ENCODE assay signal across 26 cellular contexts in the genomic region with DNA sequence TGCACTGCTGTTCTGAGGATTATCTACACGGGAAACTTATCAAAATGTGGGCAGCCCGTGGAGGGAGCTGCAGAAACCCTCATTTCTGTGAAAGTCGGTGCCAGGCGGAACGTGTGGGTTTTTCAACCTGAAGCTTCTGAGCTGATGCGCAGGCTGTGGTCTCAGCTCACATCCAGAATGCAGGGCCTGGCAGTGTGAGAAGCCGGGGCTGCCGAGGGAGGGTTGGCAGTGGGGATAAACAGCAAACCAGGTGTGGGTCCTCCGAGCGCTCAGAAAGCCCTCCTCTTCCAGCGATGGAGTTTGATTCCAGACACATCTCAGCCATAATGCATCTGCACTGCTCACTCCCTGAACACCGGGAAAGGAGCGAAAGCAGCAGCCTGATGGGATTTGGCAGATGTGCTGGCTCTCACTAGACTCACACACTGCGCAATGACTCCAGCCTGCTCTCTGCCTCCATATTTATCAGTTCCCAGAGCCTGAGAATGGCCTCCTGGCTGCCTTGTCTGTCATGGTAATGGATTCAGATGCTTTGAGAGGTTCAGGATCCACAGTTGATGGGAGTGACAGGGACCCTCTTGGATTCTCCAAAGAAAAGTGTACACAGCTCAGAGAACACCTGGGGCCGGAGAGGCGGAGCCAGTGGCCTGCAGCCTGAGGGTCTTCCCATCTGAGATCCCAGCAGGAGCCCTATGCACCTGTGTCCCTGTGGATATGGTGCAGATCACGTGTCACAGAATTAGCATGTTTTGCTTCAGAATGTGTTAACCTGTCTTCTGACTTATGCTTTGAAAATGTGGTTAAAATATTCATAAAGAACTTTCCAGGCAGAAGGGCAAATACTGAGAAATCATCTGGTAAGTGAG.
A peak's percentile ranks its signal among the peaks of the same experiment; 100 is the strongest.
DNase-seq lines count a peak whose midpoint lies in the region; ATAC-seq and FAIRE-seq lines count a peak whose summit lies in the region.
"Had no signal": no experiment of that assay in that cellular context is flagged by ENCODE, and none has a peak within 500 bp of the region (broad histone marks: within the 10 kb centered on the region; RNA-seq: fewer than 3 reads in every experiment).

No MANE protein-coding gene starts in this region.

- no peak overlapping the region for H3K27ac Mint-ChIP-seq in activated naive CD4-positive, alpha-beta T cell treated with anti-CD3 and anti-CD28 coated beads for 36 hours
- H3K27ac Mint-ChIP-seq in activated naive CD8-positive, alpha-beta T cell treated with anti-CD3 and anti-CD28 coated beads, Interleukin-2, amount 50 U/mL, for 24 hours = peak overlapping the region; percentile 45
- H3K27ac Mint-ChIP-seq: activated CD4-positive, alpha-beta memory T cell treated with anti-CD3 and anti-CD28 coated beads for 36 hours; activated naive CD4-positive, alpha-beta T cell treated with anti-CD3 and anti-CD28 coated beads, Interleukin-2, amount 50 U/mL, for 24 hours; mesothelial cell of epicardium had no signal

- H3K9me3 Mint-ChIP-seq in activated naive CD4-positive, alpha-beta T cell treated with anti-CD3 and anti-CD28 coated beads for 36 hours = no peaks in the 10 kb centered on the region
- no peaks in the 10 kb centered on the region for H3K9me3 Mint-ChIP-seq in activated naive CD8-positive, alpha-beta T cell treated with anti-CD3 and anti-CD28 coated beads, Interleukin-2, amount 50 U/mL, for 24 hours
- H3K9me3 Mint-ChIP-seq: activated CD4-positive, alpha-beta memory T cell treated with anti-CD3 and anti-CD28 coated beads for 36 hours; activated naive CD4-positive, alpha-beta T cell treated with anti-CD3 and anti-CD28 coated beads, Interleukin-2, amount 50 U/mL, for 24 hours; mesothelial cell of epicardium; naive B cell had no signal

- no peaks in the 10 kb centered on the region for H3K36me3 Mint-ChIP-seq in activated naive CD4-positive, alpha-beta T cell treated with anti-CD3 and anti-CD28 coated beads for 36 hours (ENCODE audit: low read depth)
- no peaks in the 10 kb centered on the region for H3K36me3 Mint-ChIP-seq in activated naive CD8-positive, alpha-beta T cell treated with anti-CD3 and anti-CD28 coated beads, Interleukin-2, amount 50 U/mL, for 24 hours (ENCODE audit: low read depth)
- H3K36me3 Mint-ChIP-seq: activated CD4-positive, alpha-beta memory T cell treated with anti-CD3 and anti-CD28 coated beads for 36 hours; activated naive CD4-positive, alpha-beta T cell treated with anti-CD3 and anti-CD28 coated beads, Interleukin-2, amount 50 U/mL, for 24 hours; mesothelial cell of epicardium; naive B cell had no signal

- CTCF ChIA-PET in activated naive CD4-positive, alpha-beta T cell treated with anti-CD3 and anti-CD28 coated beads for 36 hours (lab: Charles Lee) = interaction anchor here (0.9 kb wide), 1 partner anchor 92 kb away, joined by 4 read pairs; no protein-coding TSS in a partner anchor

- FAIRE-seq in urothelium cell line (lab: Jason Lieb, UNC) = peak; percentile 13
- FAIRE-seq: GM18507, HepG2, islet of Langerhans had no signal

- peaks cover 18% of the 10 kb centered on the region for H3K4me1 Mint-ChIP-seq in activated naive CD4-positive, alpha-beta T cell treated with anti-CD3 and anti-CD28 coated beads for 36 hours (ENCODE audit: low read depth)
- H3K4me1 Mint-ChIP-seq in activated naive CD8-positive, alpha-beta T cell treated with anti-CD3 and anti-CD28 coated beads, Interleukin-2, amount 50 U/mL, for 24 hours = peaks cover 22% of the 10 kb centered on the region
- H3K4me1 Mint-ChIP-seq: activated naive CD4-positive, alpha-beta T cell treated with anti-CD3 and anti-CD28 coated beads, Interleukin-2, amount 50 U/mL, for 24 hours; mesothelial cell of epicardium; naive B cell had no signal

- H3K27me3 Mint-ChIP-seq in activated naive CD4-positive, alpha-beta T cell treated with anti-CD3 and anti-CD28 coated beads for 36 hours (ENCODE audit: low read depth) = no peaks in the 10 kb centered on the region
- no peaks in the 10 kb centered on the region for H3K27me3 Mint-ChIP-seq in activated naive CD8-positive, alpha-beta T cell treated with anti-CD3 and anti-CD28 coated beads, Interleukin-2, amount 50 U/mL, for 24 hours
- H3K27me3 Mint-ChIP-seq: activated naive CD4-positive, alpha-beta T cell treated with anti-CD3 and anti-CD28 coated beads, Interleukin-2, amount 50 U/mL, for 24 hours; naive B cell had no signal

- DNase-seq in activated naive CD4-positive, alpha-beta T cell treated with anti-CD3 and anti-CD28 coated beads for 36 hours = peak; percentile 36
- DNase-seq in activated naive CD4-positive, alpha-beta T cell (lab: John Stamatoyannopoulos, UW) = no peak
- DNase-seq in NCI-H146 treated with DMSO at 0.1 percent for 48 hours (lab: John Stamatoyannopoulos, UW; ENCODE audit: unreplicated experiment) (peak; percentile 13), urothelium cell line (ENCODE audit: low spot score) (no peak), kidney glomerular epithelial cell (lab: John Stamatoyannopoulos, UW) (no peak)
- DNase-seq in activated naive CD8-positive, alpha-beta T cell treated with anti-CD3 and anti-CD28 coated beads, Interleukin-2, amount 50 U/mL, for 24 hours = no peak
- DNase-seq: activated CD4-positive, alpha-beta memory T cell treated with anti-CD3 and anti-CD28 coated beads for 36 hours; DMS79 treated with DMSO at 0.1 percent for 48 hours; effector memory CD4-positive, alpha-beta T cell; glutamatergic neuron; naive B cell; NCI-H1694 treated with DMSO at 0.1 percent for 48 hours; NCI-H2171; NCI-H524 treated with DMSO at 0.1 percent for 48 hours; occipital lobe; Peyer's patch; SHP77 treated with DMSO at 0.1 percent for 48 hours; T1000; transverse colon; WERI-Rb-1 had no signal

- H3K4me3 Mint-ChIP-seq in activated naive CD4-positive, alpha-beta T cell treated with anti-CD3 and anti-CD28 coated beads for 36 hours = no peak overlapping the region
- H3K4me3 Mint-ChIP-seq in activated naive CD8-positive, alpha-beta T cell treated with anti-CD3 and anti-CD28 coated beads, Interleukin-2, amount 50 U/mL, for 24 hours = no peak overlapping the region
- H3K4me3 Mint-ChIP-seq: activated CD4-positive, alpha-beta memory T cell treated with anti-CD3 and anti-CD28 coated beads for 36 hours; activated naive CD4-positive, alpha-beta T cell treated with anti-CD3 and anti-CD28 coated beads, Interleukin-2, amount 50 U/mL, for 24 hours; mesothelial cell of epicardium; naive B cell had no signal

- intact Hi-C loops in activated naive CD4-positive, alpha-beta T cell treated with anti-CD3 and anti-CD28 coated beads for 36 hours (cut with micrococcal nuclease) = loop anchor here (1.0 kb wide), 1 partner anchor 10 kb away; no protein-coding TSS in a partner anchor

- peak; percentile 53 for ATAC-seq in activated naive CD8-positive, alpha-beta T cell treated with anti-CD3 and anti-CD28 coated beads, Interleukin-2, amount 50 U/mL, for 24 hours
- ATAC-seq in GM21619 (IDR thresholded peaks at IDR 0.05; ENCODE audit: unreplicated experiment) = no peak
- ATAC-seq: HepG2 had no signal

Comparison
In these comparisons a context has a peak if more than half of its experiments do, and no peak if none do; other contexts are left out.
1. DNase-seq: peak in activated naive CD4-positive, alpha-beta T cell treated with anti-CD3 and anti-CD28 coated beads for 36 hours (single experiment) and NCI-H146 treated with DMSO at 0.1 percent for 48 hours (single experiment); none in activated naive CD4-positive, alpha-beta T cell (0 of 4), activated naive CD8-positive, alpha-beta T cell treated with anti-CD3 and anti-CD28 coated beads, Interleukin-2, amount 50 U/mL, for 24 hours (single experiment), urothelium cell line (single experiment) and kidney glomerular epithelial cell (single experiment).